ENCODE assay signal across 8 cellular contexts in the genomic region with DNA sequence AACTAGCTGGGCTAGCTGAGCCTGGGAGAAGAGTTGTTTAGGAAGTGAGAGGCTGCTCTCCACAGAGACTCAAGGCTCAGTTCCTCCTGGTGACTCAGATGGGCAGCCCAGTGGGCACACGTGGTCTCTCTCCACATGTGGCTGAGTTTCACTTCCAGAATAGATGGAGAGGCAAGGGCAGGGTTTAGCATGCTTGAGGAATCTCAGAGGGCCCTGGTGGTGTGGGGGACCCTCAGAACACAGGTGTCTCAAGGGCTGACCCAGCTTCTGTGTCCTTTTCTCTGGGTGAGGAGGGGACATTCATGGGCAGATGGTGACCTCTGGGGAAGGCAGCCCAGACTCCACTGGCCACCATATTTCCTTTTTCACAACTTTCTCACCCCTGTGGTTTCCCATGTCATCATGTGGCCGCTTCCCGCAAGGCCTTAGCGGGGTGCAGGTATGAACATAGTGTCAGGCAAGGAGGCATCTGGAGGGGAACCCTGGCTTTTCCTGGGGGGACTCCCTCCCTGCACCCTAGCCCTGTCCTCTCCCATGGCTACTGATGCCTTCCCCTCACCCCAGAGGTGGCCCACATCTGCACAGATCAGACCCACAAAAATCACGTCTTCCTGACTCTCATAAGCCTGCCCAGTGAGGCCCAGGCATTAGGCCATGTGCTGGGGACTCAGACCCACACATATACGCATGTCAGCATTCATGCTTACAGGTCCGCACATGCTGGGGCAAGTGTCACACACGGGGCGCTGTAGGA. TPM values are rescaled to one million over a fixed set of nuclear protein-coding genes. Genes with fewer than 3 reads are reported as not detected.
DNase-seq lines count a peak whose midpoint lies in the region; ATAC-seq and TF ChIP-seq lines count a peak whose summit lies in the region.

No MANE protein-coding gene starts in this region.

- 75 to 84% (median 79%) methylated on average over 6 to 9 of the region's 9 CpGs for WGBS in adrenal gland, 4 donors
- 83% methylated on average over 4 of the region's 9 CpGs for WGBS in esophagus muscularis mucosa

- H3K4me1 ChIP-seq in adrenal gland (replicated peaks in 1 of 2): peaks cover 7 to 11% of the 10 kb centered on the region in 2 donors
- peaks cover 14 to 36% (median 29%) of the 10 kb centered on the region in 4 donors for H3K4me1 ChIP-seq in esophagus muscularis mucosa

- H3K36me3 ChIP-seq in adrenal gland (replicated peaks in 1 of 2) (peaks cover 0 to 42% of the 10 kb centered on the region in 2 donors), esophagus muscularis mucosa (peaks cover 22 to 53% (median 47%) of the 10 kb centered on the region in 4 donors)

- H3K9me3 ChIP-seq in adrenal gland (replicated peaks in 1 of 3) (no peaks in the 10 kb centered on the region), esophagus muscularis mucosa (no peaks in the 10 kb centered on the region)

- TF ChIP-seq CTCF in adrenal gland (IDR thresholded peaks at IDR 0.05) (no peak), esophagus muscularis mucosa (IDR thresholded peaks at IDR 0.05) (no peak)

- H3K27me3 ChIP-seq in adrenal gland (no peaks in the 10 kb centered on the region), esophagus muscularis mucosa (no peaks in the 10 kb centered on the region)

- H3K4me3 ChIP-seq in adrenal gland (no peak overlapping the region), esophagus muscularis mucosa (no peak overlapping the region)

- TF ChIP-seq EP300 in esophagus muscularis mucosa (IDR thresholded peaks at IDR 0.05): no peak

- peak overlapping the region in 1 of 5 donors; percentile 10 for H3K27ac ChIP-seq in adrenal gland
- H3K27ac ChIP-seq in esophagus muscularis mucosa (replicated peaks in 1 of 4): no peak overlapping the region

- intact Hi-C loops in adrenal gland (cut with DNase I): no loop called here
- intact Hi-C loops in esophagus muscularis mucosa (cut with DNase I): no loop called here

- ATAC-seq in GM19324 (IDR thresholded peaks at IDR 0.05; ENCODE audit: low FRiP score, unreplicated experiment): peak; percentile 29
- ATAC-seq in HG03469 (IDR thresholded peaks at IDR 0.05; ENCODE audit: unreplicated experiment): peak; percentile 30

- peak; percentile 83 for DNase-seq in Ammon's horn (ENCODE audit: low spot score)
- peak in 4 of 7 donors; percentile 50 to 60 (median 56) for DNase-seq in adrenal gland
- peak; percentile 50 for DNase-seq in putamen (ENCODE audit: low spot score)
- no peak for DNase-seq in NCI-H2081 (lab: John Stamatoyannopoulos, UW)
- DNase-seq in esophagus muscularis mucosa (ENCODE audit: extremely low spot score): no peak
- no peak for DNase-seq in NCI-H2029 (lab: John Stamatoyannopoulos, UW)

- TF ChIP-seq POLR2A in adrenal gland (IDR thresholded peaks at IDR 0.05) (no peak), esophagus muscularis mucosa (IDR thresholded peaks at IDR 0.05; ENCODE audit: low read depth) (no peak)

RNA-seq across cellular contexts. Expression of a gene that starts 3.3 kb away (rescaled TPM):
- 100 to 1,000 TPM; 216 to 721 (median 418) TPM for total RNA-seq in adrenal gland
- 100 to 1,000 TPM in 1 of 3 donors, 10 to 100 TPM in 2; 91.7 to 111 (median 93.0) TPM for polyA plus RNA-seq in adrenal gland
- total RNA-seq in esophagus muscularis mucosa: 100 to 1,000 TPM; 169 to 313 (median 260) TPM

RNA-seq across cellular contexts. Expression of a gene that starts 15.2 kb away (rescaled TPM):
- total RNA-seq in adrenal gland (1 to 10 TPM in 6 of 8 donors, under 1 TPM in 2; 0.79 to 5.4 (median 2.4) TPM), esophagus muscularis mucosa (1 to 10 TPM in 2 of 4 donors, under 1 TPM in 2; 0.42 to 2.0 (median 1.2) TPM)
- 1 to 10 TPM in 1 of 3 donors, under 1 TPM in 2; 0.13 to 2.7 (median 0.54) TPM for polyA plus RNA-seq in adrenal gland

RNA-seq across cellular contexts. Expression of a gene that starts 23.8 kb away (rescaled TPM):
- total RNA-seq in adrenal gland (100 to 1,000 TPM; 112 to 192 (median 157) TPM), esophagus muscularis mucosa (10 to 100 TPM; 41.1 to 69.0 (median 56.8) TPM)
- polyA plus RNA-seq in adrenal gland: 100 to 1,000 TPM in 2 of 3 donors, 10 to 100 TPM in 1; 100.0 to 262 (median 236) TPM

RNA-seq across cellular contexts. Expression of a gene that starts 40.0 kb away (rescaled TPM):
- total RNA-seq in adrenal gland: 10 to 100 TPM in 2 of 8 donors, 1 to 10 TPM in 6; 1.6 to 26.4 (median 8.6) TPM
- polyA plus RNA-seq in adrenal gland: 100 to 1,000 TPM in 1 of 3 donors, 10 to 100 TPM in 2; 19.3 to 133 (median 38.5) TPM
- 1 to 10 TPM in 3 of 4 donors, under 1 TPM in 1; 0.42 to 2.8 (median 1.7) TPM for total RNA-seq in esophagus muscularis mucosa

RNA-seq across cellular contexts. Expression of a gene that starts 41.0 kb away (rescaled TPM):
- total RNA-seq in adrenal gland (1 to 10 TPM in 2 of 8 donors, under 1 TPM in 5, not detected in 1; 0.06 to 1.8 (median 0.69) TPM), esophagus muscularis mucosa (1 to 10 TPM in 2 of 4 donors, under 1 TPM in 2; 0.42 to 1.7 (median 1.0) TPM)
- 1 to 10 TPM in 1 of 3 donors, under 1 TPM in 2; 0.07 to 1.7 (median 0.88) TPM for polyA plus RNA-seq in adrenal gland

Comparison
In these comparisons a context has a peak if more than half of its experiments do, and no peak if none do; other contexts are left out.
1. DNase-seq: peak in Ammon's horn (single experiment), adrenal gland (4 of 7) and putamen (single experiment); none in NCI-H2081 (0 of 2), esophagus muscularis mucosa (single experiment) and NCI-H2029 (single experiment).